ENCODE assay signal across 17 cellular contexts in the genomic region with DNA sequence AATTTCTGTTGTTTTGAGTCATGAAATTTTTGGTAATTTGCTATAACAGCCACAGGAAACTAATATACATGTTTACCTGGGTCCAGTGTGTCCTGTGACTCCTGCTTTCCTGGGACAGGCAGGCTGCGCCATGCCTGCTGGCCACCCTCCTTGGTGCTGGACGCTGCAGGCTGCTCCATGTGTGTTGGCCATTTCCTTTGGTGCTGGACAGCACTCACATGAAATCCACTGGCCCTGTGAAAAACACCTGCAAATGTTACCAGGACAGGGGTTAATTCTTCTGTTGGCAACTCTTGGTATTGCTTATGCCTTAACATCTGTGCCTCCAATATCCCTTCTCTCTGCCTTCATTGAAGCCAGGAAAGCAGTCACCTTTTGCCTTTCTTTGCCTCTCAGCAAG.
A peak's percentile ranks its signal among the peaks of the same experiment; 100 is the strongest.
DNase-seq lines count a peak whose midpoint lies in the region; ATAC-seq and TF ChIP-seq lines count a peak whose summit lies in the region.
"Had no signal": no experiment of that assay in that cellular context is flagged by ENCODE, and none has a peak within 500 bp of the region (broad histone marks: within the 10 kb centered on the region; RNA-seq: fewer than 3 reads in every experiment).

No MANE protein-coding gene starts in this region.

- H3K4me2 ChIP-seq in GM23248 (ENCODE audit: unreplicated experiment): no peak overlapping the region
- H3K4me2 ChIP-seq in neuronal stem cell (ENCODE audit: insufficient read depth, low read length, poor library complexity, severe bottlenecking): no peak overlapping the region
- H3K4me2 ChIP-seq: BLaER1 treated with 17β-estradiol and CSF1 and Interleukin-3, amounts not matched to agents 10 nM and 100 nM had no signal

- in situ Hi-C loops in GM23248 (cut with MboI): no loop called here

- H2AK5ac ChIP-seq in neuronal stem cell (ENCODE audit: low read depth, low read length): no peak overlapping the region

- TF ChIP-seq POLR2A in esophagus muscularis mucosa (IDR thresholded peaks at IDR 0.05; ENCODE audit: low read depth): no peak

- H3K4me1 ChIP-seq in GM23248 (ENCODE audit: insufficient read depth): peaks cover 13% of the 10 kb centered on the region
- H3K4me1 ChIP-seq in esophagus muscularis mucosa: peaks cover 0 to 23% (median 19%) of the 10 kb centered on the region in 4 donors
- peaks cover 2 to 5% of the 10 kb centered on the region in 2 donors for H3K4me1 ChIP-seq in neuronal stem cell (ENCODE audit: control insufficient read depth in 2 of 2, insufficient read depth in 1 of 2, low read depth in 1 of 2, low read length in 2 of 2)
- H3K4me1 ChIP-seq: Caco-2 had no signal

- H2AFZ ChIP-seq in GM23248 (no peak overlapping the region), neuronal stem cell (ENCODE audit: low read length) (no peak overlapping the region)

- peak overlapping the region; percentile 85 for H2BK120ac ChIP-seq in neuronal stem cell (ENCODE audit: low read depth, low read length)

- no peak overlapping the region for H3K9ac ChIP-seq in GM23248
- no peak overlapping the region for H3K9ac ChIP-seq in neuronal stem cell (ENCODE audit: low read depth, low read length, poor library complexity)
- H3K9ac ChIP-seq: BLaER1 treated with 17β-estradiol and CSF1 and Interleukin-3, amounts not matched to agents 10 nM and 100 nM had no signal

- H3K4me3 ChIP-seq in GM23248 (no peak overlapping the region), esophagus muscularis mucosa (no peak overlapping the region), neuronal stem cell (ENCODE audit: low read length in 2 of 2) (no peak overlapping the region)
- H3K4me3 ChIP-seq: BLaER1 treated with 17β-estradiol and CSF1 and Interleukin-3, amounts not matched to agents 10 nM and 100 nM had no signal

- H3K9me3 ChIP-seq in GM23248 (ENCODE audit: low read depth) (no peaks in the 10 kb centered on the region), esophagus muscularis mucosa (peaks cover 0 to 6% (median 0%) of the 10 kb centered on the region in 4 donors), neuronal stem cell (replicated peaks in 1 of 2; ENCODE audit: control insufficient read depth in 2 of 2, insufficient read depth in 1 of 2, low read depth in 1 of 2, low read length in 2 of 2) (peaks cover 3 to 5% of the 10 kb centered on the region in 2 donors)

- no peak overlapping the region for H4K91ac ChIP-seq in neuronal stem cell (ENCODE audit: low read depth, low read length, poor library complexity)

- H3K23ac ChIP-seq in neuronal stem cell (ENCODE audit: low read depth, low read length, poor library complexity): no peak overlapping the region

- H3K4ac ChIP-seq in neuronal stem cell (ENCODE audit: low read length): no peak overlapping the region

- H2BK15ac ChIP-seq in neuronal stem cell (ENCODE audit: low read length): no peak overlapping the region

- H2BK5ac ChIP-seq in neuronal stem cell (ENCODE audit: low read length): no peak overlapping the region

- H2BK12ac ChIP-seq in neuronal stem cell (ENCODE audit: low read length): no peak overlapping the region

- no peaks in the 10 kb centered on the region for H3F3A ChIP-seq in GM23248 (ENCODE audit: insufficient read depth)

- H3K79me2 ChIP-seq in GM23248 (ENCODE audit: insufficient read depth): no peaks in the 10 kb centered on the region

- no peak for TF ChIP-seq EP300 in esophagus muscularis mucosa (IDR thresholded peaks at IDR 0.05)

- peak; percentile 15 for DNase-seq in GM23248
- DNase-seq in esophagus muscularis mucosa (ENCODE audit: extremely low spot score): peak; percentile 74
- no peak for DNase-seq in neuronal stem cell (ENCODE audit: low spot score)
- no peak for DNase-seq in GM20000 (ENCODE audit: low spot score)
- DNase-seq in stimulated activated CD8-positive, alpha-beta memory T cell treated with anti-CD3 and anti-CD28 coated beads, Interleukin-4, amount 100 ng/mL, for 48 hours: no peak
- DNase-seq in NCI-H345 treated with DMSO at 0.1 percent for 48 hours (lab: John Stamatoyannopoulos, UW; ENCODE audit: unreplicated experiment): no peak
- DNase-seq: 8988T; AML-193; Caco-2; Calu3; CD4-positive, alpha-beta T cell; CD8-positive, alpha-beta T cell; DMS79 treated with DMSO at 0.1 percent for 48 hours; GF-D8 had no signal

- H3K27ac ChIP-seq in GM23248: no peak overlapping the region
- H3K27ac ChIP-seq in esophagus muscularis mucosa (replicated peaks in 1 of 4): no peak overlapping the region
- no peak overlapping the region for H3K27ac ChIP-seq in neuronal stem cell (replicated peaks; ENCODE audit: low read length)
- H3K27ac ChIP-seq: BLaER1 treated with 17β-estradiol and CSF1 and Interleukin-3, amounts not matched to agents 10 nM and 100 nM; C4-2B had no signal

- H3K27me3 ChIP-seq in GM23248 (replicated peaks; ENCODE audit: insufficient read depth) (peaks cover 16% of the 10 kb centered on the region), esophagus muscularis mucosa (no peaks in the 10 kb centered on the region), neuronal stem cell (ENCODE audit: control insufficient read depth in 3 of 3, insufficient read depth in 3 of 3, low read depth in 1 of 3, low read length in 3 of 3) (no peaks in the 10 kb centered on the region)

- ATAC-seq in GM18909 (IDR thresholded peaks at IDR 0.05; ENCODE audit: poor library complexity, unreplicated experiment): no peak
- ATAC-seq: CD8-positive, alpha-beta T cell had no signal

- H3K36me3 ChIP-seq in GM23248 (ENCODE audit: low read depth) (no peaks in the 10 kb centered on the region), esophagus muscularis mucosa (no peaks in the 10 kb centered on the region), neuronal stem cell (replicated peaks in 1 of 2; ENCODE audit: control insufficient read depth in 2 of 2, insufficient read depth in 2 of 2, low read length in 2 of 2) (no peaks in the 10 kb centered on the region)
- H3K36me3 ChIP-seq: BLaER1 treated with 17β-estradiol and CSF1 and Interleukin-3, amounts not matched to agents 10 nM and 100 nM had no signal

- H3K9me2 ChIP-seq in GM23248 (ENCODE audit: insufficient read depth): no peaks in the 10 kb centered on the region

- intact Hi-C loops in esophagus muscularis mucosa (cut with DNase I): no loop called here

- no peak overlapping the region for H4K8ac ChIP-seq in neuronal stem cell (ENCODE audit: low read depth, low read length)

- WGBS in GM23248 (ENCODE audit: low coverage in 1 of 2, low lambda C conversion rate in 2 of 2, missing lambda C conversion rate in 2 of 2), 2 experiments: 75 to 94% methylated on average over 2 of the region's 2 CpGs
- 87% methylated on average over 2 of the region's 2 CpGs for WGBS in esophagus muscularis mucosa
- no CpG with 5 or more reads among the region's 2 CpGs for WGBS in neuronal stem cell (ENCODE audit: extremely low coverage in 2 of 2, insufficient read length in 2 of 2, insufficient replicate concordance in 1 of 2), 2 donors

- no peaks in the 10 kb centered on the region for H4K20me1 ChIP-seq in GM23248 (ENCODE audit: insufficient read depth)
- H4K20me1 ChIP-seq: BLaER1 treated with 17β-estradiol and CSF1 and Interleukin-3, amounts not matched to agents 10 nM and 100 nM had no signal

- TF ChIP-seq CTCF in esophagus muscularis mucosa (IDR thresholded peaks at IDR 0.05) (no peak), GM20000 (IDR thresholded peaks at IDR 0.05; ENCODE audit: extremely low read depth, missing control alignments) (no peak)

- H3K79me1 ChIP-seq in neuronal stem cell (ENCODE audit: low read depth, low read length): no peaks in the 10 kb centered on the region

- peak overlapping the region; percentile 81 for H3K18ac ChIP-seq in neuronal stem cell (ENCODE audit: low read length)

- no peak overlapping the region for H3K14ac ChIP-seq in neuronal stem cell (ENCODE audit: low read length)

Comparison
In these comparisons a context has a peak if more than half of its experiments do, and no peak if none do; other contexts are left out.
1. DNase-seq: peak in GM23248 (single experiment) and esophagus muscularis mucosa (single experiment); none in neuronal stem cell (single experiment), GM20000 (single experiment), stimulated activated CD8-positive, alpha-beta memory T cell treated with anti-CD3 and anti-CD28 coated beads, Interleukin-4, amount 100 ng/mL, for 48 hours (single experiment) and NCI-H345 treated with DMSO at 0.1 percent for 48 hours (single experiment).